ENCODE assay signal across 1 cellular context in the genomic region with DNA sequence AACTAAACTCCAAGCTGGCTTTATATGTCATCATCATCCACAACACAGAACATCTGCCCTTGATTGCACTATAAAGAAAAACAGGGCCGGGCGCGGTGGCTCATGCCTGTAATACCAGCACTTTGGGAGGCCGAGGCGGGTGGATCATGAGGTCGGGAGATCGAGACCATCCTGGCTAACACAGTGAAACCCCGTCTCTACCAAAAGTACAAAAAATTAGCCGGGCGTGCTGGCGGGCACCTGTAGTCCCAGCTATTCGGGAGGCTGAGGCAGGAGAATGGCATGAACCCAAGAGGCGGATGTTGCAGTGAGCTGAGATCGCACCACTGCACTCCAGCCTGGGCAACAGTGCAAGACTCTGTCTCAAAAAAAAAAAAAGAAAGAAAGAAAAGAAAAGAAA.
DNase-seq lines count a peak whose midpoint lies in the region.
"Not testable (repeated sequence)": the region's sequence is repeated elsewhere in the genome, so short reads cannot be mapped to it uniquely, and the experiment has no call there.

No MANE protein-coding gene starts in this region.

- intact Hi-C loops in posterior vena cava (cut with DNase I): not testable (repeated sequence)

- DNase-seq in posterior vena cava (ENCODE audit: low spot score): peak; percentile 52
